Comparison of ENCODE assay signal across 12 cellular contexts in the genomic region with DNA sequence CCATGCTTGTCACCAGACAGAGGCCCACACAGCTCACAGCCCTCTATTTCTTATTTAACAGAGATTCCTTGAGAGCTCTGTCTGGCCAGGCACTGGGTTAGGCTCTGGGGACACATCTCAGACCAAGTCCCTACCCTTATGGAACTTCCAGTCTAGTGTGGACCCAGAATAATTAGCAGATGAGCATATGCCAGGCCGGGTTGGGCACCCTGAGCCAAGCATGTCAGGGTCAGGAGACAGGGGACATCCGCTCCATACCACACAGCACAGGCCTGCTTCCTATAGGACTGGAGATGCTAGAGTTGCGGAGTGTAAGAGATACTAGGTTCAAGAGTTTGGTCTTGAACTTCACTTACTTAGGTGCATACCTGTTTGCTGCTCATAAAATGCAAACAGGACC.
"Had no signal": no experiment of that assay in that cellular context is flagged by ENCODE, and none has a peak within 500 bp of the region (broad histone marks: within the 10 kb centered on the region; RNA-seq: fewer than 3 reads in every experiment).

No MANE protein-coding gene starts in this region.

- ATAC-seq: activated T-cell treated with anti-CD3 and anti-CD28 coated beads, Interleukin-2, amount 50 U/mL, for 4 hours; right cardiac atrium; stimulated activated naive CD8-positive, alpha-beta T cell treated with anti-CD3 and anti-CD28 coated beads, Interleukin-15, Interleukin-2, amounts not matched to agents 100 U/mL and 50 U/mL, for 24 hours; WTC11 had no signal

- H3K27ac ChIP-seq: tibial nerve had no signal

- H3K9me3 ChIP-seq: tibial nerve had no signal

- DNase-seq: activated CD4-positive, alpha-beta memory T cell treated with anti-CD3 and anti-CD28 coated beads for 36 hours; activated CD4-positive, alpha-beta T cell treated with anti-CD3 and anti-CD28 coated beads for 4 hours; activated CD8-positive, alpha-beta memory T cell treated with anti-CD3 and anti-CD28 coated beads, Interleukin-2, amount 50 U/mL, for 4 hours; activated T-cell treated with anti-CD3 and anti-CD28 coated beads, Interleukin-2, amount 50 U/mL, for 4 hours; caudate nucleus; dorsolateral prefrontal cortex; occipital lobe; right cardiac atrium; stimulated activated CD4-positive, alpha-beta T cell treated with anti-CD3 and anti-CD28 coated beads, Interleukin-2, amount 100 ng/mL, for 24 hours; stimulated activated naive CD8-positive, alpha-beta T cell treated with anti-CD3 and anti-CD28 coated beads, Interleukin-15, Interleukin-2, amounts not matched to agents 100 U/mL and 50 U/mL, for 24 hours had no signal

- H3K4me3 ChIP-seq: dorsolateral prefrontal cortex, tibial nerve had no signal

- H3K27me3 ChIP-seq: dorsolateral prefrontal cortex, tibial nerve had no signal
